ENCODE assay signal across 25 cellular contexts in genomic region chr4:13986533-13986932, GRCh38.
A peak's percentile ranks its signal among the peaks of the same experiment; 100 is the strongest.
DNase-seq lines count a peak whose midpoint lies in the region; ATAC-seq, FAIRE-seq and TF ChIP-seq lines count a peak whose summit lies in the region.
"Had no signal": no experiment of that assay in that cellular context is flagged by ENCODE, and none has a peak within 500 bp of the region (broad histone marks: within the 10 kb centered on the region; RNA-seq: fewer than 3 reads in every experiment).

No MANE protein-coding gene starts in this region.

- H3K4me1 ChIP-seq in ACC112 (ENCODE audit: control insufficient read depth, insufficient read depth, low read length, unreplicated experiment) = peaks cover 71% of the 10 kb centered on the region
- peaks cover 45% of the 10 kb centered on the region for H3K4me1 ChIP-seq in astrocyte (ENCODE audit: insufficient read depth, low read length)
- peaks cover 75% of the 10 kb centered on the region for H3K4me1 ChIP-seq in parathyroid adenoma

- no peaks in the 10 kb centered on the region for H4K20me1 ChIP-seq in astrocyte (ENCODE audit: insufficient read depth, low read length)
- H4K20me1 ChIP-seq: BLaER1 treated with 17β-estradiol and CSF1 and Interleukin-3, amounts not matched to agents 10 nM and 100 nM had no signal

- ATAC-seq in stimulated activated naive CD8-positive, alpha-beta T cell treated with anti-CD3 and anti-CD28 coated beads, Interleukin-15, amount 100 ng/mL, for 72 hours = no peak
- ATAC-seq: K562 had no signal

- peak overlapping the region; percentile 14 for H2AFZ ChIP-seq in ACC112 (ENCODE audit: low read length, unreplicated experiment)
- no peak overlapping the region for H2AFZ ChIP-seq in astrocyte (ENCODE audit: low read depth, low read length)
- no peak overlapping the region for H2AFZ ChIP-seq in parathyroid adenoma

- H3K27ac Mint-ChIP-seq in astrocyte (ENCODE audit: unreplicated experiment) = no peak overlapping the region
- H3K27ac Mint-ChIP-seq in stimulated activated naive CD8-positive, alpha-beta T cell treated with anti-CD3 and anti-CD28 coated beads, Interleukin-15, amount 100 ng/mL, for 72 hours = no peak overlapping the region
- H3K27ac Mint-ChIP-seq: CD4-positive, alpha-beta T cell had no signal

- H3K9me3 Mint-ChIP-seq in astrocyte (ENCODE audit: unreplicated experiment) = peaks cover 4% of the 10 kb centered on the region
- H3K9me3 Mint-ChIP-seq in stimulated activated naive CD8-positive, alpha-beta T cell treated with anti-CD3 and anti-CD28 coated beads, Interleukin-15, amount 100 ng/mL, for 72 hours = peaks cover 4 to 8% of the 10 kb centered on the region in 2 donors
- H3K9me3 Mint-ChIP-seq: CD4-positive, alpha-beta T cell had no signal

- H3K4me2 ChIP-seq in astrocyte (ENCODE audit: low read length) = no peak overlapping the region
- H3K4me2 ChIP-seq in parathyroid adenoma (ENCODE audit: low read length) = no peak overlapping the region

- H3K36me3 ChIP-seq in ACC112 (ENCODE audit: insufficient read depth, low read length) (no peaks in the 10 kb centered on the region), astrocyte (ENCODE audit: insufficient read depth, low read length) (no peaks in the 10 kb centered on the region), parathyroid adenoma (ENCODE audit: control insufficient read depth, insufficient read depth, low read length) (no peaks in the 10 kb centered on the region)
- H3K36me3 ChIP-seq: BLaER1 treated with 17β-estradiol and CSF1 and Interleukin-3, amounts not matched to agents 10 nM and 100 nM; MG63 had no signal

- no peaks in the 10 kb centered on the region for H3K36me3 Mint-ChIP-seq in astrocyte (ENCODE audit: low read depth, unreplicated experiment)

- TF ChIP-seq CTCF in astrocyte (IDR thresholded peaks at IDR 0.05; ENCODE audit: insufficient read depth, low read depth, low read length) (no peak), parathyroid adenoma (IDR thresholded peaks at IDR 0.05) (no peak), foreskin fibroblast (IDR thresholded peaks at IDR 0.05; ENCODE audit: low read depth, low read length) (no peak)

- H3K4me3 ChIP-seq in ACC112 (ENCODE audit: low read depth, low read length) (no peak overlapping the region), astrocyte (ENCODE audit: insufficient read depth, low read depth, low read length) (no peak overlapping the region), parathyroid adenoma (ENCODE audit: low read depth, low read length) (no peak overlapping the region), foreskin fibroblast (ENCODE audit: low read depth in 1 of 2, low read length in 2 of 2) (no peak overlapping the region)
- H3K4me3 ChIP-seq: BLaER1 treated with 17β-estradiol and CSF1 and Interleukin-3, amounts not matched to agents 10 nM and 100 nM; K562; MG63; SK-N-MC had no signal

- H3K27me3 Mint-ChIP-seq in astrocyte (ENCODE audit: low read depth, unreplicated experiment) = peaks cover 30% of the 10 kb centered on the region
- H3K27me3 Mint-ChIP-seq in stimulated activated naive CD8-positive, alpha-beta T cell treated with anti-CD3 and anti-CD28 coated beads, Interleukin-15, amount 100 ng/mL, for 72 hours = peaks cover 10% of the 10 kb centered on the region
- H3K27me3 Mint-ChIP-seq: CD4-positive, alpha-beta T cell had no signal

- no peaks in the 10 kb centered on the region for H3K79me2 ChIP-seq in ACC112 (ENCODE audit: control insufficient read depth, insufficient read depth, low read length, unreplicated experiment)
- no peaks in the 10 kb centered on the region for H3K79me2 ChIP-seq in astrocyte (ENCODE audit: insufficient read depth, low read length)
- peaks cover 2% of the 10 kb centered on the region for H3K79me2 ChIP-seq in parathyroid adenoma

- H3K27me3 ChIP-seq in ACC112 (ENCODE audit: insufficient read depth, low read length) (no peaks in the 10 kb centered on the region), astrocyte (ENCODE audit: insufficient read depth, low read length) (peaks cover 6% of the 10 kb centered on the region), parathyroid adenoma (ENCODE audit: control insufficient read depth, insufficient read depth, low read length) (no peaks in the 10 kb centered on the region)
- H3K27me3 ChIP-seq: BLaER1 treated with 17β-estradiol and CSF1 and Interleukin-3, amounts not matched to agents 10 nM and 100 nM; MG63 had no signal

- DNase-seq in astrocyte (ENCODE audit: low read depth) = no peak
- DNase-seq in fibroblast of peridontal ligament (ENCODE audit: extremely low read depth) = peak; percentile 74
- no peak for DNase-seq in stimulated activated naive CD8-positive, alpha-beta T cell treated with anti-CD3 and anti-CD28 coated beads, Interleukin-15, amount 100 ng/mL, for 72 hours
- no peak for DNase-seq in Kasumi-1 (lab: John Stamatoyannopoulos, UW)
- DNase-seq in foreskin fibroblast = no peak
- DNase-seq: AML-193; CD4-positive, alpha-beta T cell; COR-L47; DMS53; MG63; NCI-H1105 treated with DMSO at 0.1 percent for 48 hours; NCI-H146; NCI-H1930; NCI-H2107; NCI-H524; NCI-H748 treated with DMSO at 0.1 percent for 48 hours; SIG-M5 had no signal

- no peaks in the 10 kb centered on the region for H3K9me3 ChIP-seq in astrocyte (ENCODE audit: insufficient read depth, low read depth, low read length)
- no peaks in the 10 kb centered on the region for H3K9me3 ChIP-seq in parathyroid adenoma (ENCODE audit: control insufficient read depth, low read length)
- H3K9me3 ChIP-seq: BLaER1 treated with 17β-estradiol and CSF1 and Interleukin-3, amounts not matched to agents 10 nM and 100 nM; MG63 had no signal

- H3K9ac ChIP-seq in astrocyte (ENCODE audit: low read length) (no peak overlapping the region), parathyroid adenoma (no peak overlapping the region)
- H3K9ac ChIP-seq: BLaER1 treated with 17β-estradiol and CSF1 and Interleukin-3, amounts not matched to agents 10 nM and 100 nM had no signal

- H3K27ac ChIP-seq in ACC112 (ENCODE audit: low read depth, low read length) = peak overlapping the region; percentile 100
- H3K27ac ChIP-seq in astrocyte (ENCODE audit: low read depth, low read length) = peak overlapping the region; percentile 51
- peak overlapping the region; percentile 99 for H3K27ac ChIP-seq in parathyroid adenoma
- H3K27ac ChIP-seq: BLaER1 treated with 17β-estradiol and CSF1 and Interleukin-3, amounts not matched to agents 10 nM and 100 nM; SK-N-MC had no signal

- peaks cover 46% of the 10 kb centered on the region for H3K4me1 Mint-ChIP-seq in astrocyte (ENCODE audit: low read depth, unreplicated experiment)
- H3K4me1 Mint-ChIP-seq in stimulated activated naive CD8-positive, alpha-beta T cell treated with anti-CD3 and anti-CD28 coated beads, Interleukin-15, amount 100 ng/mL, for 72 hours = peaks cover 10% of the 10 kb centered on the region

- H3K4me3 Mint-ChIP-seq in astrocyte (ENCODE audit: unreplicated experiment) = no peak overlapping the region
- H3K4me3 Mint-ChIP-seq in stimulated activated naive CD8-positive, alpha-beta T cell treated with anti-CD3 and anti-CD28 coated beads, Interleukin-15, amount 100 ng/mL, for 72 hours = no peak overlapping the region
- H3K4me3 Mint-ChIP-seq: CD4-positive, alpha-beta T cell had no signal

- FAIRE-seq in astrocyte (lab: Jason Lieb, UNC) = no peak
- FAIRE-seq: GM18507, H1, K562, RCC 7860 had no signal
